20 cellular contexts compared by ENCODE assay signal in genomic region chr1:9580942-9581341, GRCh38. TPM values are rescaled to one million over a fixed set of nuclear protein-coding genes. Genes with fewer than 3 reads are reported as not detected.
A peak's percentile ranks its signal among the peaks of the same experiment; 100 is the strongest.
DNase-seq lines count a peak whose midpoint lies in the region; ATAC-seq, FAIRE-seq and TF ChIP-seq lines count a peak whose summit lies in the region.
"Had no signal": no experiment of that assay in that cellular context is flagged by ENCODE, and none has a peak within 500 bp of the region (broad histone marks: within the 10 kb centered on the region; RNA-seq: fewer than 3 reads in every experiment).

No MANE protein-coding gene starts in this region.

- H3K4me3 Mint-ChIP-seq in Calu3 (ENCODE audit: low read depth, unreplicated experiment) (no peak overlapping the region), HFFc6 (no peak overlapping the region)
- H3K4me3 Mint-ChIP-seq: B cell, GM23338 had no signal

- H3K27me3 Mint-ChIP-seq in Calu3 (ENCODE audit: unreplicated experiment) (no peaks in the 10 kb centered on the region), HFFc6 (ENCODE audit: insufficient read depth) (no peaks in the 10 kb centered on the region; the same call in none of the 2 replicates)
- H3K27me3 Mint-ChIP-seq: B cell had no signal

- no peaks in the 10 kb centered on the region for H3K4me1 ChIP-seq in HepG2 (ENCODE audit: insufficient read depth, low read length)
- no peaks in the 10 kb centered on the region for H3K4me1 ChIP-seq in right lobe of liver
- H3K4me1 ChIP-seq in trophoblast cell (ENCODE audit: control insufficient read depth in 1 of 2, insufficient read depth in 2 of 2, low read length in 2 of 2): no peaks in the 10 kb centered on the region
- H3K4me1 ChIP-seq: Caco-2 had no signal

- no peak for TF ChIP-seq POLR2A in HepG2 (IDR thresholded peaks at IDR 0.05; ENCODE audit: insufficient read depth in 1 of 2, low read depth in 2 of 2, low read length in 2 of 2)
- no peak for TF ChIP-seq POLR2A in right lobe of liver (IDR thresholded peaks at IDR 0.05)

- no peaks in the 10 kb centered on the region for H3K79me2 ChIP-seq in HepG2 (ENCODE audit: insufficient read depth, low read length)
- H3K79me2 ChIP-seq in trophoblast cell (ENCODE audit: control insufficient read depth, insufficient read depth, low read length, poor library complexity): no peaks in the 10 kb centered on the region

- H3K9me3 ChIP-seq in HepG2 (ENCODE audit: low read length): no peaks in the 10 kb centered on the region
- no peaks in the 10 kb centered on the region for H3K9me3 ChIP-seq in right lobe of liver
- H3K9me3 ChIP-seq in trophoblast cell (ENCODE audit: insufficient read depth, low read depth, low read length): no peaks in the 10 kb centered on the region
- H3K9me3 ChIP-seq: BLaER1 treated with 17β-estradiol and CSF1 and Interleukin-3, amounts not matched to agents 10 nM and 100 nM; Caco-2 had no signal

- H4K12ac ChIP-seq in trophoblast cell (ENCODE audit: low read depth, low read length): no peak overlapping the region

- H2BK12ac ChIP-seq in trophoblast cell (ENCODE audit: low read length): peak overlapping the region; percentile 20

- H3K4me3 ChIP-seq in HepG2 (replicated peaks in 1 of 3; ENCODE audit: insufficient read depth in 1 of 3, low read depth in 2 of 3, low read length in 3 of 3): no peak overlapping the region
- no peak overlapping the region for H3K4me3 ChIP-seq in right lobe of liver
- no peak overlapping the region for H3K4me3 ChIP-seq in trophoblast cell (ENCODE audit: low read depth, low read length)
- H3K4me3 ChIP-seq: BLaER1 treated with 17β-estradiol and CSF1 and Interleukin-3, amounts not matched to agents 10 nM and 100 nM; GM23338 had no signal

- no peak overlapping the region for H3K14ac ChIP-seq in trophoblast cell (ENCODE audit: low read length)

- H4K20me1 ChIP-seq in HepG2 (ENCODE audit: insufficient read depth, low read length): 0 out of 2 replicates have a peak, but pooled peaks cover 3% of the 10 kb centered on the region

- TF ChIP-seq CTCF in HepG2 (CRISPR knock-in tag; IDR thresholded peaks at IDR 0.05) (no peak), right lobe of liver (IDR thresholded peaks at IDR 0.05) (no peak), Calu3 (IDR thresholded peaks at IDR 0.05; ENCODE audit: unreplicated experiment) (no peak), HFFc6 (IDR thresholded peaks at IDR 0.05) (no peak)

- WGBS in HepG2 (ENCODE audit: low lambda C conversion rate): 97% methylated on average over 2 of the region's 2 CpGs
- 70% methylated on average over 2 of the region's 2 CpGs for WGBS in right lobe of liver (ENCODE audit: insufficient coverage, low coverage, low lambda C conversion rate, missing lambda C conversion rate)
- WGBS in trophoblast cell (ENCODE audit: extremely low coverage, insufficient coverage, insufficient read length): no CpG with 5 or more reads among the region's 2 CpGs

- H4K91ac ChIP-seq in trophoblast cell (ENCODE audit: low read depth, low read length): no peak overlapping the region

- no peak for ATAC-seq in HepG2
- no peak for ATAC-seq in right lobe of liver
- ATAC-seq: GM23338 had no signal

- no peak overlapping the region for H3K4me2 ChIP-seq in HepG2 (ENCODE audit: low read depth, low read length)
- H3K4me2 ChIP-seq in trophoblast cell (ENCODE audit: low read length): no peak overlapping the region
- H3K4me2 ChIP-seq: BLaER1 treated with 17β-estradiol and CSF1 and Interleukin-3, amounts not matched to agents 10 nM and 100 nM; GM23338 had no signal

- no peak overlapping the region for H2AK5ac ChIP-seq in trophoblast cell (ENCODE audit: low read length)

- H3K27me3 ChIP-seq in HepG2 (ENCODE audit: control insufficient read depth in 1 of 2, insufficient read depth in 2 of 2, low read length in 2 of 2) (no peaks in the 10 kb centered on the region), right lobe of liver (no peaks in the 10 kb centered on the region), trophoblast cell (ENCODE audit: insufficient read depth, low read length) (no peaks in the 10 kb centered on the region)
- H3K27me3 ChIP-seq: BLaER1 treated with 17β-estradiol and CSF1 and Interleukin-3, amounts not matched to agents 10 nM and 100 nM had no signal

- DNase-seq in HepG2 (ENCODE audit: low spot score) (no peak), right lobe of liver (no peak), Calu3 (no peak), trophoblast cell (no peak), epidermal melanocyte (ENCODE audit: insufficient read length, low spot score) (no peak), HFFc6 (no peak), LoVo (ENCODE audit: low spot score) (no peak)
- DNase-seq: Caco-2, DMS153, DMS79, GDM1, HCEC 1CT, IMR-90 had no signal

- H3K36me3 Mint-ChIP-seq in Calu3 (ENCODE audit: insufficient read depth, unreplicated experiment): peaks cover 15% of the 10 kb centered on the region
- H3K36me3 Mint-ChIP-seq in HFFc6 (ENCODE audit: low read depth): no peaks in the 10 kb centered on the region; the same call in 1 of the 2 replicates

- H3K9ac ChIP-seq in HepG2 (ENCODE audit: insufficient read depth, low read depth, low read length) (no peak overlapping the region), trophoblast cell (ENCODE audit: low read length) (no peak overlapping the region)
- H3K9ac ChIP-seq: BLaER1 treated with 17β-estradiol and CSF1 and Interleukin-3, amounts not matched to agents 10 nM and 100 nM had no signal

- H3K23ac ChIP-seq in trophoblast cell (ENCODE audit: low read length): no peak overlapping the region

- H3K18ac ChIP-seq in trophoblast cell (ENCODE audit: low read length): no peak overlapping the region

- no peaks in the 10 kb centered on the region for H3K4me1 Mint-ChIP-seq in Calu3 (ENCODE audit: low read depth, unreplicated experiment)
- H3K4me1 Mint-ChIP-seq in HFFc6 (ENCODE audit: low read depth): no peaks in the 10 kb centered on the region
- H3K4me1 Mint-ChIP-seq: B cell, GM23338 had no signal

- intact Hi-C loops in HepG2 (cut with micrococcal nuclease; ENCODE audit: unreplicated experiment): no loop called here
- intact Hi-C loops in right lobe of liver (cut with DNase I): no loop called here
- intact Hi-C loops in Calu3 (cut with micrococcal nuclease; ENCODE audit: unreplicated experiment): no loop called here

- FAIRE-seq in HepG2 (lab: Jason Lieb, UNC): no peak
- FAIRE-seq: GM12892, GM18507, H54 had no signal

- no peak overlapping the region for H4K8ac ChIP-seq in trophoblast cell (ENCODE audit: low read depth, low read length)

- H2AFZ ChIP-seq in HepG2 (ENCODE audit: low read length): no peak overlapping the region
- H2AFZ ChIP-seq in trophoblast cell (ENCODE audit: insufficient read depth, low read length, poor library complexity): no peak overlapping the region
- H2AFZ ChIP-seq: GM23338 had no signal

- H3K9me3 Mint-ChIP-seq in Calu3 (ENCODE audit: low read depth, unreplicated experiment) (no peaks in the 10 kb centered on the region), HFFc6 (no peaks in the 10 kb centered on the region)
- H3K9me3 Mint-ChIP-seq: GM23338 had no signal

- no peak overlapping the region for H3K4ac ChIP-seq in trophoblast cell (ENCODE audit: low read depth, low read length)

- TF ChIP-seq EP300 in HepG2 (IDR thresholded peaks at IDR 0.05; ENCODE audit: low read depth in 2 of 2, low read length in 2 of 2) (no peak), HepG2 (CRISPR knock-in tag; IDR thresholded peaks at IDR 0.05; ENCODE audit: borderline replicate concordance) (no peak)

- H3K79me1 ChIP-seq in trophoblast cell (ENCODE audit: low read length): no peaks in the 10 kb centered on the region

- TF ChIP-seq RAD21 in HepG2 (CRISPR knock-in tag; IDR thresholded peaks at IDR 0.05): no peak

- BruUV-seq in HepG2 (replicated peaks; lab: Mats Ljungman, UMichigan) (no TSS peak), Calu3 (replicated peaks; lab: Mats Ljungman, UMichigan) (no TSS peak)

- H2BK120ac ChIP-seq in trophoblast cell (ENCODE audit: insufficient read depth, low read length, poor library complexity): no peak overlapping the region

- H2BK5ac ChIP-seq in trophoblast cell (ENCODE audit: low read depth, low read length, poor library complexity): no peak overlapping the region

- POLR2A ChIA-PET in HepG2 (lab: Yijun Ruan, JAX): no interaction called here

- H3K27ac ChIP-seq in HepG2 (ENCODE audit: extremely low read length, insufficient read depth, low read length): no peak overlapping the region
- H3K27ac ChIP-seq in right lobe of liver: no peak overlapping the region
- H3K27ac ChIP-seq in trophoblast cell (ENCODE audit: low read depth, low read length): no peak overlapping the region
- H3K27ac ChIP-seq: BLaER1 treated with 17β-estradiol and CSF1 and Interleukin-3, amounts not matched to agents 10 nM and 100 nM; HL-60 had no signal

- CTCF ChIA-PET in HepG2 (lab: Yijun Ruan, JAX; ENCODE audit: low intra/inter-chr PET ratio, low total read pairs): no interaction called here
- CTCF ChIA-PET in Calu3 (lab: Charles Lee): interaction anchor here (0.7 kb wide), 1 partner anchor 390 kb away, joined by 5 read pairs; no protein-coding TSS in a partner anchor

- H3K36me3 ChIP-seq in HepG2 (replicated peaks in 1 of 2; ENCODE audit: control insufficient read depth in 1 of 2, insufficient read depth in 2 of 2, low read length in 2 of 2): peaks cover 19 to 65% of the 10 kb centered on the region in 2 experiments
- H3K36me3 ChIP-seq in right lobe of liver: peaks cover 0 to 61% (median 25%) of the 10 kb centered on the region in 4 donors
- H3K36me3 ChIP-seq in trophoblast cell (ENCODE audit: control insufficient read depth in 1 of 2, insufficient read depth in 2 of 2, low read length in 2 of 2): peaks cover 13 to 20% of the 10 kb centered on the region in 2 experiments

- H3K27ac Mint-ChIP-seq in Calu3 (ENCODE audit: unreplicated experiment) (peak overlapping the region; percentile 54), HFFc6 (no peak overlapping the region)
- H3K27ac Mint-ChIP-seq: B cell, GM23338 had no signal

- in situ Hi-C loops in HepG2 (cut with HindIII; ENCODE audit: extremely low pct_ligation_motif_present, low pct_unique_long_range_greater_than_20kb): no loop called here

RNA-seq across cellular contexts. Expression of gene TMEM201, which starts 7.8 kb away (rescaled TPM):
- total RNA-seq in HepG2 (2016; rRNA removed; fragmentation: Illumina TruSeq; extraction: Trizol) (5.7 and 8.2 TPM in 2 replicates), right lobe of liver (1 to 10 TPM; 1.6 to 5.8 (median 3.0) TPM), Calu3 (2022) (17.4 and 18.5 TPM in 2 replicates)
- 2.8 TPM in 2 replicates for total RNA-seq in HepG2 (2016; cell fraction: cytosol; rRNA removed; fragmentation: Illumina TruSeq; extraction: Trizol; ENCODE audit: low read depth)
- total RNA-seq in HepG2 (2016; cell fraction: insoluble cytoplasmic fraction; rRNA removed; fragmentation: Illumina TruSeq; extraction: Trizol): 3.7 and 9.3 TPM in 2 replicates
- 8.8 and 9.5 TPM in 2 replicates for total RNA-seq in HepG2 (2016; cell fraction: membrane; rRNA removed; fragmentation: Illumina TruSeq; extraction: Trizol)
- total RNA-seq in HepG2 (2016; cell fraction: nucleus; rRNA removed; fragmentation: Illumina TruSeq; extraction: Trizol): 13.9 and 14.4 TPM in 2 replicates
- polyA plus RNA-seq in HepG2 (2011; rRNA removed): 1.5 and 2.1 TPM in 2 replicates
- 1.2 and 1.7 TPM in 2 replicates for polyA plus RNA-seq in HepG2 (2011; cell fraction: cytosol; rRNA removed)
- 11.5 and 13.6 TPM in 2 replicates for polyA plus RNA-seq in HepG2 (2011; cell fraction: nucleus; rRNA removed)
- 4.9 and 7.2 TPM in 2 replicates for polyA plus RNA-seq in HepG2 (2012)
- polyA plus RNA-seq in HepG2 (2016; cell fraction: cytosol; fragmentation: Illumina TruSeq; extraction: Trizol; ENCODE audit: low read depth): 2.6 and 2.7 TPM in 2 replicates
- polyA plus RNA-seq in HepG2 (2016; cell fraction: insoluble cytoplasmic fraction; fragmentation: Illumina TruSeq; extraction: Trizol; ENCODE audit: low read depth): 5.4 and 7.8 TPM in 2 replicates
- polyA plus RNA-seq in HepG2 (2016; cell fraction: membrane; fragmentation: Illumina TruSeq; extraction: Trizol; ENCODE audit: low read depth): 6.4 and 6.7 TPM in 2 replicates
- 24.0 and 25.7 TPM in 2 replicates for polyA plus RNA-seq in HepG2 (2016; cell fraction: nucleus; fragmentation: Illumina TruSeq; extraction: Trizol; ENCODE audit: insufficient read depth, low read depth)
- 8.5 and 12.3 TPM in 2 replicates for polyA minus RNA-seq in HepG2 (2011; rRNA and poly(A)+ RNA removed; ENCODE audit: low replicate concordance)
- polyA minus RNA-seq in HepG2 (2011; cell fraction: cytosol; rRNA and poly(A)+ RNA removed): 5.4 and 5.5 TPM in 2 replicates
- polyA minus RNA-seq in HepG2 (2011; cell fraction: nucleus; rRNA and poly(A)+ RNA removed): 9.0 and 9.2 TPM in 2 replicates
- polyA plus RNA-seq in trophoblast cell (2013): 13.3 and 13.4 TPM in 2 replicates
- total RNA-seq in HFFc6 (2021; fragmentation: NEBNext Ultra II Directional; extraction: Animal tissue kit (Norgen Biotek cat#: 25700)): 10 to 100 TPM; 10.5 to 14.0 (median 11.2) TPM

RNA-seq across cellular contexts. Expression of gene SLC25A33, which starts 41.7 kb away (rescaled TPM):
- total RNA-seq in HepG2 (2016; rRNA removed; fragmentation: Illumina TruSeq; extraction: Trizol) (48.6 and 50.3 TPM in 2 replicates), right lobe of liver (10 to 100 TPM in 3 of 6 experiments, 1 to 10 TPM in 3; 3.5 to 26.5 (median 8.2) TPM), Calu3 (2022) (5.2 and 5.9 TPM in 2 replicates)
- 154 and 160 TPM in 2 replicates for total RNA-seq in HepG2 (2016; cell fraction: cytosol; rRNA removed; fragmentation: Illumina TruSeq; extraction: Trizol; ENCODE audit: low read depth)
- 44.1 and 53.1 TPM in 2 replicates for total RNA-seq in HepG2 (2016; cell fraction: insoluble cytoplasmic fraction; rRNA removed; fragmentation: Illumina TruSeq; extraction: Trizol)
- total RNA-seq in HepG2 (2016; cell fraction: membrane; rRNA removed; fragmentation: Illumina TruSeq; extraction: Trizol): 183 TPM in 2 replicates
- 22.6 and 24.9 TPM in 2 replicates for total RNA-seq in HepG2 (2016; cell fraction: nucleus; rRNA removed; fragmentation: Illumina TruSeq; extraction: Trizol)
- polyA plus RNA-seq in HepG2 (2011; rRNA removed): 15.2 and 15.4 TPM in 2 replicates
- 15.2 and 20.3 TPM in 2 replicates for polyA plus RNA-seq in HepG2 (2011; cell fraction: cytosol; rRNA removed)
- 5.8 and 8.1 TPM in 2 replicates for polyA plus RNA-seq in HepG2 (2011; cell fraction: nucleus; rRNA removed)
- 20.1 and 21.0 TPM in 2 replicates for polyA plus RNA-seq in HepG2 (2012)
- polyA plus RNA-seq in HepG2 (2016; cell fraction: cytosol; fragmentation: Illumina TruSeq; extraction: Trizol; ENCODE audit: low read depth): 153 and 173 TPM in 2 replicates
- polyA plus RNA-seq in HepG2 (2016; cell fraction: insoluble cytoplasmic fraction; fragmentation: Illumina TruSeq; extraction: Trizol; ENCODE audit: low read depth): 42.4 and 45.4 TPM in 2 replicates
- 145 and 151 TPM in 2 replicates for polyA plus RNA-seq in HepG2 (2016; cell fraction: membrane; fragmentation: Illumina TruSeq; extraction: Trizol; ENCODE audit: low read depth)
- 34.7 and 35.9 TPM in 2 replicates for polyA plus RNA-seq in HepG2 (2016; cell fraction: nucleus; fragmentation: Illumina TruSeq; extraction: Trizol; ENCODE audit: insufficient read depth, low read depth)
- polyA minus RNA-seq in HepG2 (2011; rRNA and poly(A)+ RNA removed; ENCODE audit: low replicate concordance): 5.3 and 8.8 TPM in 2 replicates
- 11.6 and 12.6 TPM in 2 replicates for polyA minus RNA-seq in HepG2 (2011; cell fraction: cytosol; rRNA and poly(A)+ RNA removed)
- polyA minus RNA-seq in HepG2 (2011; cell fraction: nucleus; rRNA and poly(A)+ RNA removed): 10.7 and 13.2 TPM in 2 replicates
- 4.8 and 5.0 TPM in 2 replicates for polyA plus RNA-seq in trophoblast cell (2013)
- 1 to 10 TPM; 3.3 to 4.7 (median 4.0) TPM for total RNA-seq in HFFc6 (2021; fragmentation: NEBNext Ultra II Directional; extraction: Animal tissue kit (Norgen Biotek cat#: 25700))
